ENCODE assay signal across 10 cellular contexts in genomic region chr1:2108213-2108876, GRCh38. TPM values are rescaled to one million over a fixed set of nuclear protein-coding genes. Genes with fewer than 3 reads are reported as not detected.
DNase-seq lines count a peak whose midpoint lies in the region; ATAC-seq, FAIRE-seq and TF ChIP-seq lines count a peak whose summit lies in the region.
"Had no signal": no experiment of that assay in that cellular context is flagged by ENCODE, and none has a peak within 500 bp of the region (broad histone marks: within the 10 kb centered on the region; RNA-seq: fewer than 3 reads in every experiment).

No MANE protein-coding gene starts in this region.

- H3K9ac ChIP-seq in mammary epithelial cell (ENCODE audit: insufficient read depth, low read length) = no peak overlapping the region

- H3K79me2 ChIP-seq in mammary epithelial cell (ENCODE audit: insufficient read depth, low read length) = no peaks in the 10 kb centered on the region

- H3K27ac Mint-ChIP-seq in Caco-2 (ENCODE audit: unreplicated experiment) (no peak overlapping the region), memory B cell (peak overlapping the region; percentile 53)
- H3K27ac Mint-ChIP-seq: activated naive CD4-positive, alpha-beta T cell treated with anti-CD3 and anti-CD28 coated beads, Interleukin-2, amount 50 U/mL, for 24 hours had no signal

- DNase-seq in Caco-2 = peak; percentile 52 to 53
- peak; percentile 36 for DNase-seq in HTR-8/SVneo (ENCODE audit: insufficient read length, low spot score)
- no peak for DNase-seq in mammary epithelial cell
- DNase-seq in memory B cell (ENCODE audit: low spot score in 2 of 2) = no peak
- DNase-seq in stimulated activated CD4-positive, alpha-beta T cell treated with anti-CD3 and anti-CD28 coated beads, Interleukin-1b, Interleukin-23, amount 100 ng/mL, for 48 hours = no peak
- no peak for DNase-seq in hippocampal formation (lab: John Stamatoyannopoulos, UW)
- DNase-seq in midbrain (lab: John Stamatoyannopoulos, UW) = no peak
- DNase-seq: NCI-H446 had no signal

- H3K36me3 ChIP-seq in Caco-2 (ENCODE audit: control insufficient read depth, insufficient read depth, low read length) = peaks cover 2% of the 10 kb centered on the region; the same call in 1 of the 2 replicates
- no peaks in the 10 kb centered on the region for H3K36me3 ChIP-seq in mammary epithelial cell (ENCODE audit: insufficient read depth, low read length)

- H3K27me3 ChIP-seq in Caco-2 (replicated peaks; ENCODE audit: control insufficient read depth, insufficient read depth, low read length) (no peaks in the 10 kb centered on the region), mammary epithelial cell (ENCODE audit: insufficient read depth, low read length) (no peaks in the 10 kb centered on the region)

- H4K20me1 ChIP-seq in mammary epithelial cell (ENCODE audit: insufficient read depth, low read length) = peaks cover 3% of the 10 kb centered on the region

- H3K4me3 ChIP-seq in Caco-2 (ENCODE audit: low read depth, low read length) (no peak overlapping the region), mammary epithelial cell (replicated peaks in 1 of 3; ENCODE audit: insufficient read depth in 1 of 3, low read depth in 2 of 3, low read length in 3 of 3) (no peak overlapping the region)

- H3K27ac ChIP-seq in mammary epithelial cell (ENCODE audit: insufficient read depth, low read depth, low read length) = no peak overlapping the region

- CTCF ChIA-PET in Caco-2 (lab: Charles Lee) = interaction anchor here (0.6 to 1.0 kb wide), 5 partner anchors 27 to 81 kb away, joined by 5 to 11 read pairs (median 8); no protein-coding TSS in a partner anchor
- CTCF ChIA-PET in mammary epithelial cell (lab: Charles Lee; ENCODE audit: low non-redundant PET) = no interaction called here

- H3K27me3 Mint-ChIP-seq in Caco-2 (ENCODE audit: insufficient read depth, unreplicated experiment) = no peaks in the 10 kb centered on the region
- H3K27me3 Mint-ChIP-seq in memory B cell = no peaks in the 10 kb centered on the region
- H3K27me3 Mint-ChIP-seq: activated naive CD4-positive, alpha-beta T cell treated with anti-CD3 and anti-CD28 coated beads, Interleukin-2, amount 50 U/mL, for 24 hours had no signal

- POLR2A ChIA-PET in Caco-2 (lab: Charles Lee) = no interaction called here

- dilution Hi-C loops in mammary epithelial cell (cut with HindIII; ENCODE audit: low sequenced_read_pairs) = no loop called here

- no peak overlapping the region for H3K4me2 ChIP-seq in mammary epithelial cell (ENCODE audit: insufficient read depth, low read depth, low read length)

- FAIRE-seq in HTR-8/SVneo (lab: Jason Lieb, UNC) = no peak

- H2AFZ ChIP-seq in mammary epithelial cell (ENCODE audit: low read depth, low read length) = no peak overlapping the region

- H3K4me1 ChIP-seq in Caco-2 (no peaks in the 10 kb centered on the region), mammary epithelial cell (ENCODE audit: insufficient read depth, low read length) (no peaks in the 10 kb centered on the region)

- intact Hi-C loops in Caco-2 (cut with micrococcal nuclease; ENCODE audit: unreplicated experiment) = loop anchor here (2.0 kb wide), 1 partner anchor 66 kb away; no protein-coding TSS in a partner anchor
- intact Hi-C loops in mammary epithelial cell (cut with micrococcal nuclease) = no loop called here

- ATAC-seq in memory B cell (ENCODE audit: low read depth) (no peak), GM18519 (IDR thresholded peaks at IDR 0.05; ENCODE audit: low FRiP score, unreplicated experiment) (no peak)

- H3K9me3 ChIP-seq in Caco-2 = no peaks in the 10 kb centered on the region
- no peaks in the 10 kb centered on the region for H3K9me3 ChIP-seq in mammary epithelial cell (replicated peaks; ENCODE audit: insufficient read depth, low read length)

- BruUV-seq in Caco-2 (replicated peaks; lab: Mats Ljungman, UMichigan) (no TSS peak), mammary epithelial cell (replicated peaks; lab: Mats Ljungman, UMichigan) (no TSS peak)

- H3K4me3 Mint-ChIP-seq in Caco-2 (ENCODE audit: unreplicated experiment) (no peak overlapping the region), memory B cell (no peak overlapping the region)
- H3K4me3 Mint-ChIP-seq: activated naive CD4-positive, alpha-beta T cell treated with anti-CD3 and anti-CD28 coated beads, Interleukin-2, amount 50 U/mL, for 24 hours had no signal

- TF ChIP-seq CTCF in Caco-2 (IDR thresholded peaks at IDR 0.05; ENCODE audit: insufficient read depth in 1 of 2, low read depth in 1 of 2, low read length in 1 of 2, severe bottlenecking in 1 of 2, unreplicated experiment in 1 of 2) (peak; percentile 36 to 46), mammary epithelial cell (conservative IDR thresholded peaks at IDR 0.05 in 1 of 2, IDR thresholded peaks at IDR 0.05 in 1 of 2; ENCODE audit: extremely low read depth in 1 of 2, insufficient read depth in 1 of 2, low read depth in 1 of 2, low read length in 2 of 2) (peak; percentile 19 to 22)

- H3K9me3 Mint-ChIP-seq in Caco-2 (ENCODE audit: unreplicated experiment) (no peaks in the 10 kb centered on the region), memory B cell (no peaks in the 10 kb centered on the region)
- H3K9me3 Mint-ChIP-seq: activated naive CD4-positive, alpha-beta T cell treated with anti-CD3 and anti-CD28 coated beads, Interleukin-2, amount 50 U/mL, for 24 hours had no signal

- 87% methylated on average over 6 of the region's 33 CpGs for WGBS in mammary epithelial cell (ENCODE audit: low coverage, missing lambda C conversion rate)

- H3K4me1 Mint-ChIP-seq in Caco-2 (ENCODE audit: low read depth, unreplicated experiment) = no peaks in the 10 kb centered on the region
- peaks cover 4% of the 10 kb centered on the region for H3K4me1 Mint-ChIP-seq in memory B cell
- H3K4me1 Mint-ChIP-seq: activated naive CD4-positive, alpha-beta T cell treated with anti-CD3 and anti-CD28 coated beads, Interleukin-2, amount 50 U/mL, for 24 hours had no signal

- in situ Hi-C loops in mammary epithelial cell (cut with MboI; ENCODE audit: low sequenced_read_pairs in 2 of 2) = no loop called here

- peaks cover 11% of the 10 kb centered on the region for H3K36me3 Mint-ChIP-seq in Caco-2 (ENCODE audit: insufficient read depth, unreplicated experiment)
- peaks cover 2% of the 10 kb centered on the region for H3K36me3 Mint-ChIP-seq in memory B cell
- H3K36me3 Mint-ChIP-seq: activated naive CD4-positive, alpha-beta T cell treated with anti-CD3 and anti-CD28 coated beads, Interleukin-2, amount 50 U/mL, for 24 hours had no signal

RNA-seq across cellular contexts. Expression of gene PRKCZ, which starts 58.1 kb away (rescaled TPM):
- total RNA-seq in Caco-2 (2022) (45.9 and 48.7 TPM in 2 replicates), mammary epithelial cell (10 to 100 TPM; 27.0 to 42.2 TPM)
- polyA plus RNA-seq in mammary epithelial cell = 34.4 TPM
- 118 TPM for polyA minus RNA-seq in mammary epithelial cell

Comparison
In these comparisons a context has a peak if more than half of its experiments do, and no peak if none do; other contexts are left out.
1. DNase-seq: peak in Caco-2 (2 of 2) and HTR-8/SVneo (single experiment); none in mammary epithelial cell (single experiment), memory B cell (0 of 2), stimulated activated CD4-positive, alpha-beta T cell treated with anti-CD3 and anti-CD28 coated beads, Interleukin-1b, Interleukin-23, amount 100 ng/mL, for 48 hours (single experiment), hippocampal formation (0 of 2) and midbrain (single experiment).